In genomic region chr3:15778332-15778858, GRCh38 we compare ENCODE assay signal across 1 cellular context.
TF ChIP-seq lines count a peak whose summit lies in the region.

No MANE protein-coding gene starts in this region.

TF ChIP-seq in WTC11, 78 proteins besides CTCF, POLR2A, EP300 and RAD21 (continued from another document):
- no peak for TF ChIP-seq ZNF317 (CRISPR knock-in tag; IDR thresholded peaks at IDR 0.05; ENCODE audit: borderline replicate concordance, low read depth)
- TF ChIP-seq CREM (CRISPR knock-in tag; IDR thresholded peaks at IDR 0.05), result no peak
- TF ChIP-seq ZNF138 (CRISPR knock-in tag; conservative IDR thresholded peaks at IDR 0.05), result no peak
- TF ChIP-seq MLX (CRISPR knock-in tag; IDR thresholded peaks at IDR 0.05), result no peak
- no peak for TF ChIP-seq NR3C1 (CRISPR knock-in tag; conservative IDR thresholded peaks at IDR 0.05; ENCODE audit: low read depth)
- TF ChIP-seq ZNF263 (CRISPR knock-in tag; IDR thresholded peaks at IDR 0.05; ENCODE audit: low read depth), result no peak
- TF ChIP-seq TEAD1 (CRISPR knock-in tag; IDR thresholded peaks at IDR 0.05), result no peak
- no peak for TF ChIP-seq SP1 (CRISPR knock-in tag; conservative IDR thresholded peaks at IDR 0.05)
- TF ChIP-seq JUN (CRISPR knock-in tag; IDR thresholded peaks at IDR 0.05), result no peak
- no peak for TF ChIP-seq ZNF532 (CRISPR knock-in tag; IDR thresholded peaks at IDR 0.05; ENCODE audit: borderline replicate concordance)
- TF ChIP-seq OVOL2 (CRISPR knock-in tag; IDR thresholded peaks at IDR 0.05; ENCODE audit: borderline replicate concordance), result no peak
- TF ChIP-seq ZNF396 (CRISPR knock-in tag; IDR thresholded peaks at IDR 0.05; ENCODE audit: borderline replicate concordance), result no peak
- TF ChIP-seq PRDM15 (CRISPR knock-in tag; IDR thresholded peaks at IDR 0.05), result no peak
- TF ChIP-seq ZNF416 (CRISPR knock-in tag; IDR thresholded peaks at IDR 0.05), result no peak
- no peak for TF ChIP-seq NR2C2 (CRISPR knock-in tag; IDR thresholded peaks at IDR 0.05)
- no peak for TF ChIP-seq E2F5 (CRISPR knock-in tag; IDR thresholded peaks at IDR 0.05)
